10 cellular contexts compared by ENCODE assay signal in genomic region chr3:100104442-100104798, GRCh38. TPM values are rescaled to one million over a fixed set of nuclear protein-coding genes. Genes with fewer than 3 reads are reported as not detected.
DNase-seq lines count a peak whose midpoint lies in the region; ATAC-seq and TF ChIP-seq lines count a peak whose summit lies in the region.
"Had no signal": no experiment of that assay in that cellular context is flagged by ENCODE, and none has a peak within 500 bp of the region (broad histone marks: within the 10 kb centered on the region; RNA-seq: fewer than 3 reads in every experiment).

No MANE protein-coding gene starts in this region.

- H3K27me3 ChIP-seq in right atrium auricular region = no peaks in the 10 kb centered on the region
- no peaks in the 10 kb centered on the region for H3K27me3 ChIP-seq in vagina
- H3K27me3 ChIP-seq in A673 (replicated peaks; ENCODE audit: insufficient read depth, low read depth, low read length, poor library complexity) = no peaks in the 10 kb centered on the region

- H3K36me3 Mint-ChIP-seq in activated B cell treated with CpG ODN at 0.5 μM for 24 hours (ENCODE audit: low read depth) (peaks cover 2% of the 10 kb centered on the region), CD14-positive monocyte (no peaks in the 10 kb centered on the region)

- H3K36me3 ChIP-seq in right atrium auricular region = no peaks in the 10 kb centered on the region
- no peaks in the 10 kb centered on the region for H3K36me3 ChIP-seq in vagina
- H3K36me3 ChIP-seq in A673 (ENCODE audit: insufficient read depth, low read length, poor library complexity, severe bottlenecking) = no peaks in the 10 kb centered on the region

- H3K4me1 Mint-ChIP-seq in activated B cell treated with CpG ODN at 0.5 μM for 24 hours (peaks cover 49% of the 10 kb centered on the region), CD14-positive monocyte (peaks cover 13% of the 10 kb centered on the region)

- CTCF ChIA-PET in activated B cell treated with CpG ODN at 0.5 μM for 24 hours (lab: Charles Lee) (no interaction called here), A673 (lab: Charles Lee) (no interaction called here)

- H3K9me3 ChIP-seq in right atrium auricular region (no peaks in the 10 kb centered on the region), vagina (no peaks in the 10 kb centered on the region), A673 (ENCODE audit: low read depth, low read length, poor library complexity, severe bottlenecking) (no peaks in the 10 kb centered on the region)

- POLR2A ChIA-PET in activated B cell treated with CpG ODN at 0.5 μM for 24 hours (lab: Charles Lee) = interaction anchor here (1.3 kb wide), 1 partner anchor 57 kb away, joined by 4 read pairs; no protein-coding TSS in a partner anchor
- POLR2A ChIA-PET in A673 (lab: Charles Lee; ENCODE audit: low non-redundant PET) = no interaction called here

- H3K4me3 Mint-ChIP-seq in activated B cell treated with CpG ODN at 0.5 μM for 24 hours (no peak overlapping the region), CD14-positive monocyte (no peak overlapping the region)
- H3K4me3 Mint-ChIP-seq: CD8-positive, alpha-beta T cell had no signal

- DNase-seq in right atrium auricular region (ENCODE audit: low spot score) (no peak), left cardiac atrium (no peak), activated B cell treated with CpG ODN at 0.5 μM for 24 hours (no peak), vagina (ENCODE audit: extremely low spot score in 2 of 2) (no peak), A673 (ENCODE audit: low spot score) (no peak), SW 1271 (lab: John Stamatoyannopoulos, UW) (no peak), CD14-positive monocyte (ENCODE audit: low spot score) (no peak)
- DNase-seq: CD8-positive, alpha-beta T cell; retina had no signal

- no peak overlapping the region for H3K4me3 ChIP-seq in right atrium auricular region
- H3K4me3 ChIP-seq in vagina = no peak overlapping the region
- H3K4me3 ChIP-seq in A673 (ENCODE audit: low read depth, low read length, poor library complexity, severe bottlenecking) = no peak overlapping the region

- H3K9me3 Mint-ChIP-seq in activated B cell treated with CpG ODN at 0.5 μM for 24 hours = peaks cover 2% of the 10 kb centered on the region
- no peaks in the 10 kb centered on the region for H3K9me3 Mint-ChIP-seq in CD14-positive monocyte

- no peak for ATAC-seq in left cardiac atrium
- peak; percentile 31 for ATAC-seq in HG02938 (IDR thresholded peaks at IDR 0.05; ENCODE audit: unreplicated experiment)
- no peak for ATAC-seq in activated B cell treated with CpG ODN at 0.5 μM for 24 hours (ENCODE audit: low read depth)
- ATAC-seq: CD8-positive, alpha-beta T cell had no signal

- no TSS peak for BruUV-seq in A673 (replicated peaks; lab: Mats Ljungman, UMichigan)

- peaks cover 0 to 69% of the 10 kb centered on the region in 2 donors for H3K4me1 ChIP-seq in right atrium auricular region
- peaks cover 57% of the 10 kb centered on the region for H3K4me1 ChIP-seq in vagina
- peaks cover 31% of the 10 kb centered on the region for H3K4me1 ChIP-seq in A673 (ENCODE audit: insufficient read depth, low read length, poor library complexity, severe bottlenecking)

- H3K27me3 Mint-ChIP-seq in activated B cell treated with CpG ODN at 0.5 μM for 24 hours (no peaks in the 10 kb centered on the region), CD14-positive monocyte (ENCODE audit: low read depth in 3 of 3) (peaks cover 0 to 2% (median 0%) of the 10 kb centered on the region in 3 donors)

- no peak for TF ChIP-seq CTCF in right atrium auricular region (IDR thresholded peaks at IDR 0.05)
- no peak for TF ChIP-seq CTCF in activated B cell treated with CpG ODN at 0.5 μM for 24 hours (IDR thresholded peaks at IDR 0.05)
- TF ChIP-seq CTCF in vagina (IDR thresholded peaks at IDR 0.05) = no peak
- TF ChIP-seq CTCF in A673 (conservative IDR thresholded peaks at IDR 0.05; ENCODE audit: low read depth, low read length) = no peak
- no peak for TF ChIP-seq CTCF in CD14-positive monocyte (IDR thresholded peaks at IDR 0.05)

- TF ChIP-seq POLR2A in vagina (IDR thresholded peaks at IDR 0.05) = no peak

- H3K27ac Mint-ChIP-seq in activated B cell treated with CpG ODN at 0.5 μM for 24 hours (peak overlapping the region; percentile 36), CD14-positive monocyte (no peak overlapping the region)
- H3K27ac Mint-ChIP-seq: CD8-positive, alpha-beta T cell had no signal

- H3K27ac ChIP-seq in right atrium auricular region (peak overlapping the region; percentile 29 to 79), vagina (peak overlapping the region; percentile 28), A673 (ENCODE audit: low read depth, low read length, poor library complexity, severe bottlenecking) (no peak overlapping the region)

- intact Hi-C loops in left cardiac atrium (cut with DNase I) (no loop called here), activated B cell treated with CpG ODN at 0.5 μM for 24 hours (cut with micrococcal nuclease) (loop anchor here (2.0 kb wide), 2 partner anchors 36 to 60 kb away; no protein-coding TSS in a partner anchor), vagina (cut with DNase I) (no loop called here), A673 (cut with micrococcal nuclease; ENCODE audit: unreplicated experiment) (no loop called here), CD14-positive monocyte (cut with micrococcal nuclease) (loop anchor here in 1 of 2 donors (2.0 kb wide), 1 partner anchor 14 kb away; no protein-coding TSS in a partner anchor)

RNA-seq across cellular contexts. Expression of gene FILIP1L, which starts 9.9 kb away (rescaled TPM):
- total RNA-seq in right atrium auricular region = 100 to 1,000 TPM in 1 of 2 donors, 10 to 100 TPM in 1; 97.0 to 112 TPM
- total RNA-seq in left cardiac atrium = 10 to 100 TPM; 77.0 to 86.6 TPM
- 1.4 and 1.5 TPM in 2 replicates for total RNA-seq in activated B cell treated with CpG ODN at 0.5 μM for 24 hours
- total RNA-seq in vagina = 41.5 TPM
- total RNA-seq in A673 (2021) = 3.4 and 4.3 TPM in 2 replicates
- polyA plus RNA-seq in CD14-positive monocyte = under 1 TPM; 0.25 to 0.40 TPM
